In the genomic region with DNA sequence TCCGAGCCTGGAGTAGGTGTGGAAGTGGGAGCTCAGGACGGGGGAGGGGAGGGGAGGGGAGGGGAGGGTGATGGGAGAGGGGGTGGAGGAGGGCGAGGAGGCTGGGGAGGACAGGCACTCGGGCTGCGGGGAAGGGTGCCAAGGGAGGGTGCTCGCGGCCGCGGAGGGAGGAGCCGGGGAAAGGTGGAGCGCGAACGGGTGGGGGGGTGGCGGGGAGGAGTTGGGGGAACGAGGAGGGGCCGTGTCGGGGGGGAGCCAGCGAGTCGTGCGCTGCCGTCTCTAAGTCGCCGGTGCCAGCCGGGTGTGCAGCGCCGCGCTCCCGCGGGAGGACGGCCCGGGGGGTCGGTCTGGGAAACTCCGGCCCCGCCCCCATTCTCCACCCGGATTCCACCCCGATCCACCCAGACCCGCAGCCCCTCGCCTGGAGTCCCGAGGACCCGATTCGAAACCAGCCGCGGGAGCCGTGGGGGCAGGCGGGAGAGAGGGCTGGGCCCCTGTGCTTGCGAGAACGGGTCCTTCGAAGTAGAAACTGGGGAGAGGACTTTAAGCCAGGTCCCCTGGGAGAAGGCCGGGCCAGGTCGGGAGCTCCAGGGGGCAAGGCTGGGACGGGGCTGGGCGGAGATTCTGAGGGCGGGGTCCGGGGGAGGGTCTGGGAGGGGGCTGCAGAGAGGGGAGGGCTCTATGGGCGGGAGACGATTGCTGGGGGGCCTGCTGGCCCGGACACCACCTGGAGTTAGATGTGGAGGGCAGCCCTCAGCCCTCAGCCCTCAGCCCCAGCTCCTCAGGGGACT, we compare ENCODE assay signal across 8 cellular contexts. TPM values are rescaled to one million over a fixed set of nuclear protein-coding genes. Genes with fewer than 3 reads are reported as not detected.
DNase-seq lines count a peak whose midpoint lies in the region; ATAC-seq lines count a peak whose summit lies in the region.

A gene with protein sequence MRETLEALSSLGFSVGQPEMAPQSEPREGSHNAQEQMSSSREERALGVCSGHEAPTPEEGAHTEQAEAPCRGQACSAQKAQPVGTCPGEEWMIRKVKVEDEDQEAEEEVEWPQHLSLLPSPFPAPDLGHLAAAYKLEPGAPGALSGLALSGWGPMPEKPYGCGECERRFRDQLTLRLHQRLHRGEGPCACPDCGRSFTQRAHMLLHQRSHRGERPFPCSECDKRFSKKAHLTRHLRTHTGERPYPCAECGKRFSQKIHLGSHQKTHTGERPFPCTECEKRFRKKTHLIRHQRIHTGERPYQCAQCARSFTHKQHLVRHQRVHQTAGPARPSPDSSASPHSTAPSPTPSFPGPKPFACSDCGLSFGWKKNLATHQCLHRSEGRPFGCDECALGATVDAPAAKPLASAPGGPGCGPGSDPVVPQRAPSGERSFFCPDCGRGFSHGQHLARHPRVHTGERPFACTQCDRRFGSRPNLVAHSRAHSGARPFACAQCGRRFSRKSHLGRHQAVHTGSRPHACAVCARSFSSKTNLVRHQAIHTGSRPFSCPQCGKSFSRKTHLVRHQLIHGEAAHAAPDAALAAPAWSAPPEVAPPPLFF (minus strand): TSS at position 143 of the 791 bp plus-strand sequence. CDS start 2,556 bp downstream, outside the sequence.

- DNase-seq in activated gamma-delta T cell treated with Interleukin-2 at 50 U/mL for 16 hours = peak; percentile 41
- no peak for DNase-seq in activated gamma-delta T cell (lab: John Stamatoyannopoulos, UW)
- peak; percentile 30 to 52 (median 48) for DNase-seq in T-helper 17 cell
- peak; percentile 25 for DNase-seq in central memory CD4-positive, alpha-beta T cell
- DNase-seq in left lobe of liver (ENCODE audit: low spot score) = peak; percentile 87
- peak; percentile 40 for DNase-seq in stimulated activated CD4-positive, alpha-beta T cell treated with anti-CD3 and anti-CD28 coated beads, Interleukin-4, amount 100 ng/mL, for 24 hours

- H3K27me3 Mint-ChIP-seq in T-helper 17 cell = no peaks in the 10 kb centered on the region

- no peaks in the 10 kb centered on the region for H3K36me3 Mint-ChIP-seq in T-helper 17 cell (ENCODE audit: low read depth)

- ATAC-seq in T-helper 17 cell (peak; percentile 38), left lobe of liver (peak; percentile 45), GM19463 (IDR thresholded peaks at IDR 0.05; ENCODE audit: unreplicated experiment) (no peak), HG03139 (IDR thresholded peaks at IDR 0.05; ENCODE audit: unreplicated experiment) (no peak)

- H3K4me3 Mint-ChIP-seq in T-helper 17 cell = peak within 1 kb of the TSS; percentile 91

- peaks cover 8% of the 10 kb centered on the region for H3K4me1 Mint-ChIP-seq in T-helper 17 cell

- H3K27ac Mint-ChIP-seq in T-helper 17 cell = no peak within 1 kb of the TSS

- H3K9me3 ChIP-seq in T-helper 17 cell (ENCODE audit: control insufficient read depth, low read length, poor library complexity, severe bottlenecking) = no peaks in the 10 kb centered on the region

RNA-seq across cellular contexts. Expression of the gene that starts here (rescaled TPM):
- 1 to 10 TPM; 3.3 to 8.4 TPM for total RNA-seq in T-helper 17 cell
- total RNA-seq in left lobe of liver = 18.9 TPM

Comparison
In these comparisons a context has a peak if more than half of its experiments do, and no peak if none do; other contexts are left out.
1. ATAC-seq: peak in T-helper 17 cell (single experiment) and left lobe of liver (single experiment); none in GM19463 (single experiment) and HG03139 (single experiment).